ENCODE assay signal across 26 cellular contexts in the genomic region with DNA sequence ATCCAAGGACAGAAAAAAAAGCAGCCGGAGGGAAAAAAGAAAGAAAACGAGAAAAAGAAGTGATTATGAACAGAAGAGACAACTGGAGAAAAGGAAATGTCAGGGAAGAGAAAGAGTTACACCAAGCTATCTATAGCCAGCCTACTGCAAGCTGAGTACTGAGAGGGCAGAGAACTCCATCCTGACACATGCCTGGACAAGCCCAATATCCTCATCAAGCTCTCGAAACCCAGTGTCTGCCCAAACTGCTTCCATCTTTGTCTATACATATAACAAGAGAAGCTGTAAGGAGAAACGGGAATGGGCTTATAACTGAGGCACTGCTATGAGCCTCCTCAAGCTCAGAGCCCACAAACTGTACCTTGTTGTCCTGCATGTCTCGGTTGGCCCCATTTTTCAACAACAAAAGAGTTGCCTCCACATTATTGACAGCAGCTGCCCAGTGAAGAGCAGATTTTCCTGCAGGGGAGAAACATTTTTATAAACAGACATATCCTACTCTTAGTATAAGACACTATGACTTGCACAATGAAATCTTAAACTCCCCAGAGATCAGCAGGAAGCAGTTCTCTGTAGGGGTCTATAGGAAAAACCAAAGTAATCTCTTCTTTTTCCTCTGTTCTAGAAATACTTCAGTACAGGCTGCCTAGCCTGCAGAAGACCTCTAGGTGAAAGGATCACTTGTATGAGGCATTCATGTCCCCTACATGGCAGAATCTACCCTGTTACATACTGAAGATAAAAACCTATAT. TPM values are rescaled to one million over a fixed set of nuclear protein-coding genes. Genes with fewer than 3 reads are reported as not detected.
DNase-seq lines count a peak whose midpoint lies in the region; ATAC-seq and TF ChIP-seq lines count a peak whose summit lies in the region.
"Had no signal": no experiment of that assay in that cellular context is flagged by ENCODE, and none has a peak within 500 bp of the region (broad histone marks: within the 10 kb centered on the region; RNA-seq: fewer than 3 reads in every experiment).

No MANE protein-coding gene starts in this region.

- intact Hi-C loops in MCF 10A (cut with micrococcal nuclease) (no loop called here), breast epithelium (cut with DNase I; ENCODE audit: low total_unique reads) (no loop called here)
- intact Hi-C loops in activated CD8-positive, alpha-beta T cell treated with anti-CD3 and anti-CD28 coated beads for 36 hours (cut with micrococcal nuclease), result no loop called here

- POLR2A ChIA-PET in MCF 10A (lab: Yijun Ruan, JAX), result interaction anchor here (0.5 to 0.6 kb wide), 3 partner anchors 10 to 42 kb away, joined by 3 to 5 read pairs (median 3); no protein-coding TSS in a partner anchor
- POLR2A ChIA-PET in activated CD8-positive, alpha-beta T cell treated with anti-CD3 and anti-CD28 coated beads for 36 hours (lab: Charles Lee), result no interaction called here

- no peaks in the 10 kb centered on the region for H3K4me1 ChIP-seq in breast epithelium
- H3K4me1 ChIP-seq: gastrocnemius medialis, transverse colon had no signal

- H3K4me1 Mint-ChIP-seq in MCF 10A (ENCODE audit: insufficient read depth, unreplicated experiment), result peaks cover 7% of the 10 kb centered on the region
- H3K4me1 Mint-ChIP-seq in activated CD8-positive, alpha-beta T cell treated with anti-CD3 and anti-CD28 coated beads for 36 hours (ENCODE audit: low read depth), result no peaks in the 10 kb centered on the region
- H3K4me1 Mint-ChIP-seq: natural killer cell had no signal

- H3K27me3 Mint-ChIP-seq in MCF 10A (ENCODE audit: insufficient read depth, unreplicated experiment), result no peaks in the 10 kb centered on the region
- H3K27me3 Mint-ChIP-seq in activated CD8-positive, alpha-beta T cell treated with anti-CD3 and anti-CD28 coated beads for 36 hours, result no peaks in the 10 kb centered on the region
- H3K27me3 Mint-ChIP-seq: dendritic cell treated with granulocyte-macrophage colony-stimulating factor and Interleukin-4, amounts not matched to agents 40 ng/mL and 50 ng/mL, for 4 days; stimulated activated naive CD8-positive, alpha-beta T cell treated with anti-CD3 and anti-CD28 coated beads, Interleukin-15, Interleukin-2, amounts not matched to agents 100 ng/mL and 50 ng/mL, for 24 hours had no signal

- no peaks in the 10 kb centered on the region for H3K27me3 ChIP-seq in breast epithelium
- H3K27me3 ChIP-seq: gastrocnemius medialis, transverse colon had no signal

- BruUV-seq in MCF 10A (replicated peaks; lab: Mats Ljungman, UMichigan), result no TSS peak

- H3K9me3 ChIP-seq in breast epithelium, result no peaks in the 10 kb centered on the region
- H3K9me3 ChIP-seq: gastrocnemius medialis, transverse colon had no signal

- no peak overlapping the region for H3K27ac ChIP-seq in breast epithelium
- H3K27ac ChIP-seq: gastrocnemius medialis, transverse colon, WERI-Rb-1 had no signal

- ATAC-seq in activated CD8-positive, alpha-beta T cell treated with anti-CD3 and anti-CD28 coated beads for 36 hours, result no peak
- ATAC-seq in GM21529 (IDR thresholded peaks at IDR 0.05; ENCODE audit: unreplicated experiment), result no peak
- no peak for ATAC-seq in GM18505 (IDR thresholded peaks at IDR 0.05; ENCODE audit: unreplicated experiment)
- ATAC-seq in HG02763 (IDR thresholded peaks at IDR 0.05; ENCODE audit: unreplicated experiment), result no peak
- ATAC-seq: gastrocnemius medialis, natural killer cell had no signal

- TF ChIP-seq POLR2A in breast epithelium (IDR thresholded peaks at IDR 0.05) (no peak), GM18505 (IDR thresholded peaks at IDR 0.05; ENCODE audit: borderline replicate concordance, extremely low read depth, insufficient read depth, insufficient read length) (no peak)

- no peaks in the 10 kb centered on the region for H3K9me3 Mint-ChIP-seq in MCF 10A (ENCODE audit: unreplicated experiment)
- H3K9me3 Mint-ChIP-seq in activated CD8-positive, alpha-beta T cell treated with anti-CD3 and anti-CD28 coated beads for 36 hours, result no peaks in the 10 kb centered on the region
- H3K9me3 Mint-ChIP-seq: dendritic cell treated with granulocyte-macrophage colony-stimulating factor and Interleukin-4, amounts not matched to agents 40 ng/mL and 50 ng/mL, for 4 days; natural killer cell; stimulated activated naive CD8-positive, alpha-beta T cell treated with anti-CD3 and anti-CD28 coated beads, Interleukin-15, Interleukin-2, amounts not matched to agents 100 ng/mL and 50 ng/mL, for 24 hours had no signal

- H3K4me3 ChIP-seq in breast epithelium (no peak overlapping the region), epithelial cell of esophagus (ENCODE audit: low read length) (no peak overlapping the region)
- H3K4me3 ChIP-seq: gastrocnemius medialis, transverse colon had no signal

- H3K27ac Mint-ChIP-seq in MCF 10A (ENCODE audit: low read depth, unreplicated experiment), result peak overlapping the region; percentile 58
- peak overlapping the region; percentile 13 for H3K27ac Mint-ChIP-seq in activated CD8-positive, alpha-beta T cell treated with anti-CD3 and anti-CD28 coated beads for 36 hours
- H3K27ac Mint-ChIP-seq: dendritic cell treated with granulocyte-macrophage colony-stimulating factor and Interleukin-4, amounts not matched to agents 40 ng/mL and 50 ng/mL, for 4 days; natural killer cell; stimulated activated naive CD8-positive, alpha-beta T cell treated with anti-CD3 and anti-CD28 coated beads, Interleukin-15, Interleukin-2, amounts not matched to agents 100 ng/mL and 50 ng/mL, for 24 hours had no signal

- DNase-seq in MCF 10A (ENCODE audit: unreplicated experiment), result peak; percentile 23
- DNase-seq in breast epithelium (ENCODE audit: low spot score in 2 of 2), result no peak
- no peak for DNase-seq in activated CD8-positive, alpha-beta T cell treated with anti-CD3 and anti-CD28 coated beads for 36 hours
- DNase-seq in epithelial cell of esophagus (ENCODE audit: low read depth), result peak; percentile 69
- DNase-seq: activated CD8-positive, alpha-beta memory T cell treated with anti-CD3 and anti-CD28 coated beads for 24 hours; activated effector memory CD4-positive, alpha-beta T cell treated with anti-CD3 and anti-CD28 coated beads, Interleukin-2, amount 50 U/mL, for 16 hours; erythroblast; gastrocnemius medialis; GOT3; mesendoderm; natural killer cell; NCI-H1092 treated with DMSO at 0.1 percent for 48 hours; NCI-H69; OCI-M1; posterior cingulate gyrus; Right ventricle myocardium superior; stimulated activated CD4-positive, alpha-beta T cell treated with anti-CD3 and anti-CD28 coated beads, Interleukin-1b, Interleukin-23, amount 100 ng/mL, for 48 hours; transverse colon; WERI-Rb-1 had no signal

- peaks cover 8% of the 10 kb centered on the region for H3K36me3 ChIP-seq in breast epithelium

- no peak overlapping the region for H3K4me3 Mint-ChIP-seq in MCF 10A (ENCODE audit: unreplicated experiment)
- no peak overlapping the region for H3K4me3 Mint-ChIP-seq in activated CD8-positive, alpha-beta T cell treated with anti-CD3 and anti-CD28 coated beads for 36 hours
- H3K4me3 Mint-ChIP-seq: dendritic cell treated with granulocyte-macrophage colony-stimulating factor and Interleukin-4, amounts not matched to agents 40 ng/mL and 50 ng/mL, for 4 days; natural killer cell; stimulated activated naive CD8-positive, alpha-beta T cell treated with anti-CD3 and anti-CD28 coated beads, Interleukin-15, Interleukin-2, amounts not matched to agents 100 ng/mL and 50 ng/mL, for 24 hours had no signal

- TF ChIP-seq CTCF in MCF 10A (IDR thresholded peaks at IDR 0.05; ENCODE audit: unreplicated experiment) (no peak), breast epithelium (IDR thresholded peaks at IDR 0.05) (no peak), epithelial cell of esophagus (IDR thresholded peaks at IDR 0.05; ENCODE audit: insufficient read depth, low read depth, low read length, missing control alignments) (no peak)
- no peak for TF ChIP-seq CTCF in activated CD8-positive, alpha-beta T cell treated with anti-CD3 and anti-CD28 coated beads for 36 hours (IDR thresholded peaks at IDR 0.05)

- CTCF ChIA-PET in MCF 10A (lab: Yijun Ruan, JAX), result interaction anchor here (1.1 to 2.1 kb wide), 3 partner anchors 9 to 31 kb away, joined by 3 to 16 read pairs (median 4); no protein-coding TSS in a partner anchor
- CTCF ChIA-PET in activated CD8-positive, alpha-beta T cell treated with anti-CD3 and anti-CD28 coated beads for 36 hours (lab: Charles Lee), result interaction anchor here (2.0 kb wide), 1 partner anchor 50 kb away, joined by 4 read pairs; no protein-coding TSS in a partner anchor

- H3K36me3 Mint-ChIP-seq in MCF 10A (ENCODE audit: insufficient read depth, unreplicated experiment), result peaks cover 87% of the 10 kb centered on the region
- peaks cover 43% of the 10 kb centered on the region for H3K36me3 Mint-ChIP-seq in activated CD8-positive, alpha-beta T cell treated with anti-CD3 and anti-CD28 coated beads for 36 hours (ENCODE audit: low read depth)

RNA-seq across cellular contexts. Expression of gene ADAM30, which starts 21.2 kb away (rescaled TPM):
- not detected in 2 replicates for total RNA-seq in MCF 10A (2022)
- total RNA-seq in breast epithelium, result not detected
- total RNA-seq in activated CD8-positive, alpha-beta T cell treated with anti-CD3 and anti-CD28 coated beads for 36 hours, result not detected
- total RNA-seq: gastrocnemius medialis, kidney epithelial cell, LHCN-M2, Right ventricle myocardium superior, transverse colon had no signal

Comparison
In these comparisons a context has a peak if more than half of its experiments do, and no peak if none do; other contexts are left out.
1. DNase-seq: peak in MCF 10A (single experiment) and epithelial cell of esophagus (single experiment); none in breast epithelium (0 of 2) and activated CD8-positive, alpha-beta T cell treated with anti-CD3 and anti-CD28 coated beads for 36 hours (single experiment).